In the genomic region with DNA sequence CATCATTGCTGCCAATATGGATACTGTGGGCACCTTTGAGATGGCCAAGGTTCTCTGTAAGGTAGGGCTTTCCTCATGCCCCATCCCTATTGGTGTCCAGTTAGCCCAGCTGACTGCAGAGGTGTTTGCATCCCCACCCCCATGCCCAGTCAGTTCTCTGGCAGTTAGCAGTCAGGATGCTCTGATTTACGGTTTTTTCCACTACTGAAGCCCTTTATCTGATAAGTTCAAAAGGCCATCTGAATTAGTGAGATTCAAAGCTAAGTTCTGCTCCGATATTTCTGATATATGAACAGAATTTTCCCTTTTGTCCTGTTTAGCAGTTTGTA, we compare ENCODE assay signal across 8 cellular contexts. TPM values are rescaled to one million over a fixed set of nuclear protein-coding genes. Genes with fewer than 3 reads are reported as not detected.
DNase-seq lines count a peak whose midpoint lies in the region; ATAC-seq, FAIRE-seq and TF ChIP-seq lines count a peak whose summit lies in the region.

No MANE protein-coding gene starts in this region.

- 86% methylated on average over 2 of the region's 2 CpGs for WGBS in A549 (ENCODE audit: missing lambda C conversion rate)

- ATAC-seq in A549: peak; percentile 13 to 14; a peak in 2 of 6 replicates
- no peak for ATAC-seq in activated CD4-positive, CD25-positive, alpha-beta regulatory T cell treated with anti-CD3 and anti-CD28 coated beads, Interleukin-2, amount 50 U/mL, for 24 hours
- no peak for ATAC-seq in HG03280 (IDR thresholded peaks at IDR 0.05; ENCODE audit: unreplicated experiment)

- no peak for FAIRE-seq in A549 (lab: Jason Lieb, UNC)

- POLR2A ChIA-PET in A549 (lab: Yijun Ruan, JAX): interaction anchor here (1.3 kb wide), 1 partner anchor 9 kb away, joined by 7 read pairs; a partner anchor contains a TSS

- peak overlapping the region; percentile 82 for H3K4me2 ChIP-seq in A549

- no peak for TF ChIP-seq POLR2A in A549 (IDR thresholded peaks at IDR 0.05; ENCODE audit: low read length)

- peak overlapping the region; percentile 85 to 96; a peak in 4 of 6 replicates for H3K27ac ChIP-seq in A549
- no peak overlapping the region for H3K27ac ChIP-seq in brain microvascular endothelial cell

- H3K4me3 ChIP-seq in A549 (peak overlapping the region; percentile 73), brain microvascular endothelial cell (ENCODE audit: low read depth, low read length) (peak overlapping the region; percentile 93), mononuclear cell (ENCODE audit: low read length) (peak overlapping the region; percentile 67)

- TF ChIP-seq CTCF in A549 (IDR thresholded peaks at IDR 0.05): no peak
- TF ChIP-seq CTCF in HFFc6 (IDR thresholded peaks at IDR 0.05): no peak
- TF ChIP-seq CTCF in brain microvascular endothelial cell (IDR thresholded peaks at IDR 0.05; ENCODE audit: low read depth, low read length, missing control alignments): no peak

- no peak for TF ChIP-seq EP300 in A549 (IDR thresholded peaks at IDR 0.05)

- H3K4me1 ChIP-seq in A549 (peaks cover 18% of the 10 kb centered on the region), mononuclear cell (ENCODE audit: insufficient read depth, low read length) (peaks cover 49% of the 10 kb centered on the region)

- peak overlapping the region; percentile 87 for H3K27ac Mint-ChIP-seq in HFFc6

- peak in 1 of 2 experiments; percentile 21 for DNase-seq in A549 (ENCODE audit: low read depth in 1 of 2, low spot score in 1 of 2)
- DNase-seq in HFFc6: no peak
- no peak for DNase-seq in brain microvascular endothelial cell
- no peak for DNase-seq in activated CD8-positive, alpha-beta memory T cell treated with anti-CD3 and anti-CD28 coated beads, Interleukin-2, amount 50 U/mL, for 4 hours
- DNase-seq in pons (ENCODE audit: low spot score): no peak

- H3K27me3 ChIP-seq in brain microvascular endothelial cell (replicated peaks): no peaks in the 10 kb centered on the region
- no peaks in the 10 kb centered on the region for H3K27me3 ChIP-seq in mononuclear cell (ENCODE audit: insufficient read depth, low read length)

- H3K9me3 Mint-ChIP-seq in HFFc6: no peaks in the 10 kb centered on the region

- peaks cover 67% of the 10 kb centered on the region for H3K36me3 Mint-ChIP-seq in HFFc6 (ENCODE audit: low read depth)

- CTCF ChIA-PET in A549 (lab: Yijun Ruan, JAX): interaction anchor here (1.1 to 1.9 kb wide), 4 partner anchors 9 to 64 kb away, joined by 4 to 12 read pairs (median 4); a partner anchor contains a TSS

- no peak for TF ChIP-seq RAD21 in A549 (conservative IDR thresholded peaks at IDR 0.05 in 1 of 2, IDR thresholded peaks at IDR 0.05 in 1 of 2)

- no peaks in the 10 kb centered on the region; the same call in none of the 2 replicates for H3K27me3 Mint-ChIP-seq in HFFc6 (ENCODE audit: insufficient read depth)

- H3K4me1 Mint-ChIP-seq in HFFc6 (ENCODE audit: low read depth): peaks cover 61% of the 10 kb centered on the region

- in situ Hi-C loops in brain microvascular endothelial cell (cut with HindIII; ENCODE audit: low pct_ligation_motif_present, low sequenced_read_pairs): no loop called here

- no peaks in the 10 kb centered on the region for H3K9me3 ChIP-seq in A549
- no peaks in the 10 kb centered on the region for H3K9me3 ChIP-seq in mononuclear cell (ENCODE audit: low read depth, low read length)

- H3K36me3 ChIP-seq in brain microvascular endothelial cell (replicated peaks): peaks cover 31% of the 10 kb centered on the region

- peak overlapping the region; percentile 94 for H3K4me3 Mint-ChIP-seq in HFFc6

TF ChIP-seq in A549, 52 proteins besides CTCF, POLR2A, EP300 and RAD21:
- TF ChIP-seq, protein P1, sequence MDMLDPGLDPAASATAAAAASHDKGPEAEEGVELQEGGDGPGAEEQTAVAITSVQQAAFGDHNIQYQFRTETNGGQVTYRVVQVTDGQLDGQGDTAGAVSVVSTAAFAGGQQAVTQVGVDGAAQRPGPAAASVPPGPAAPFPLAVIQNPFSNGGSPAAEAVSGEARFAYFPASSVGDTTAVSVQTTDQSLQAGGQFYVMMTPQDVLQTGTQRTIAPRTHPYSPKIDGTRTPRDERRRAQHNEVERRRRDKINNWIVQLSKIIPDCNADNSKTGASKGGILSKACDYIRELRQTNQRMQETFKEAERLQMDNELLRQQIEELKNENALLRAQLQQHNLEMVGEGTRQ (IDR thresholded peaks at IDR 0.05): no peak
- no peak for TF ChIP-seq HOXA7 (CRISPR knock-in tag; IDR thresholded peaks at IDR 0.05)
- no peak for TF ChIP-seq KDM5A (IDR thresholded peaks at IDR 0.05)
- no peak for TF ChIP-seq MAZ (IDR thresholded peaks at IDR 0.05; ENCODE audit: borderline replicate concordance, low read depth, low read length)
- TF ChIP-seq CEBPB (IDR thresholded peaks at IDR 0.05): no peak
- TF ChIP-seq HOXB13 (CRISPR knock-in tag; IDR thresholded peaks at IDR 0.05; ENCODE audit: low read depth): no peak
- TF ChIP-seq PHF8 (IDR thresholded peaks at IDR 0.05; ENCODE audit: borderline replicate concordance, low read depth): no peak
- no peak for TF ChIP-seq RNF2 (IDR thresholded peaks at IDR 0.05; ENCODE audit: borderline replicate concordance, low read depth)
- TF ChIP-seq ZFP36 (IDR thresholded peaks at IDR 0.05; ENCODE audit: borderline replicate concordance, partially characterized antibody): no peak
- TF ChIP-seq, protein P2, sequence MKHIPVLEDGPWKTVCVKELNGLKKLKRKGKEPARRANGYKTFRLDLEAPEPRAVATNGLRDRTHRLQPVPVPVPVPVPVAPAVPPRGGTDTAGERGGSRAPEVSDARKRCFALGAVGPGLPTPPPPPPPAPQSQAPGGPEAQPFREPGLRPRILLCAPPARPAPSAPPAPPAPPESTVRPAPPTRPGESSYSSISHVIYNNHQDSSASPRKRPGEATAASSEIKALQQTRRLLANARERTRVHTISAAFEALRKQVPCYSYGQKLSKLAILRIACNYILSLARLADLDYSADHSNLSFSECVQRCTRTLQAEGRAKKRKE (CRISPR knock-in tag; IDR thresholded peaks at IDR 0.05; ENCODE audit: low read depth): no peak
- no peak for TF ChIP-seq RFX5 (IDR thresholded peaks at IDR 0.05)
- TF ChIP-seq, protein P3, sequence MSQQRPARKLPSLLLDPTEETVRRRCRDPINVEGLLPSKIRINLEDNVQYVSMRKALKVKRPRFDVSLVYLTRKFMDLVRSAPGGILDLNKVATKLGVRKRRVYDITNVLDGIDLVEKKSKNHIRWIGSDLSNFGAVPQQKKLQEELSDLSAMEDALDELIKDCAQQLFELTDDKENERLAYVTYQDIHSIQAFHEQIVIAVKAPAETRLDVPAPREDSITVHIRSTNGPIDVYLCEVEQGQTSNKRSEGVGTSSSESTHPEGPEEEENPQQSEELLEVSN (IDR thresholded peaks at IDR 0.05; ENCODE audit: borderline replicate concordance, low read depth): no peak
- no peak for TF ChIP-seq CBX8 (IDR thresholded peaks at IDR 0.05)
- no peak for TF ChIP-seq NFE2L2 (conservative IDR thresholded peaks at IDR 0.05; ENCODE audit: low read length)
- no peak for TF ChIP-seq FOSB (CRISPR knock-in tag; IDR thresholded peaks at IDR 0.05)
- TF ChIP-seq ZC3H11A (IDR thresholded peaks at IDR 0.05): no peak

RNA-seq across cellular contexts. Expression of a gene that starts 0.8 kb away (rescaled TPM):
- polyA plus RNA-seq in A549 (2011; rRNA removed) (91.7 and 108 TPM in 2 replicates), A549 (2017; fragmentation: RNase III; extraction: RNeasy Plus Mini Kit Qiagen cat#74134 plus additional on column Dnase treatment) (64.8 to 71.2 TPM (median 70.0 TPM) in 3 replicates)
- 52.4 and 58.4 TPM in 2 replicates for polyA plus RNA-seq in A549 (2012; cell fraction: cytosol; rRNA removed)
- polyA plus RNA-seq in A549 (2012; cell fraction: nucleus; rRNA removed): 44.8 and 50.9 TPM in 2 replicates
- 87.4 and 103 TPM in 2 replicates for polyA minus RNA-seq in A549 (2011; rRNA and poly(A)+ RNA removed)
- total RNA-seq in HFFc6 (2021; fragmentation: NEBNext Ultra II Directional; extraction: Animal tissue kit (Norgen Biotek cat#: 25700)): 10 to 100 TPM; 70.6 to 76.7 (median 73.6) TPM
- total RNA-seq in mononuclear cell: 31.1 TPM

RNA-seq across cellular contexts. Expression of a gene that starts 1.3 kb away (rescaled TPM):
- polyA plus RNA-seq in A549 (2011; rRNA removed): 381 and 433 TPM in 2 replicates
- 319 and 406 TPM in 2 replicates for polyA plus RNA-seq in A549 (2012; cell fraction: cytosol; rRNA removed)
- polyA plus RNA-seq in A549 (2012; cell fraction: nucleus; rRNA removed): 84.0 and 134 TPM in 2 replicates
- polyA plus RNA-seq in A549 (2017; fragmentation: RNase III; extraction: RNeasy Plus Mini Kit Qiagen cat#74134 plus additional on column Dnase treatment): 561 to 594 TPM (median 589 TPM) in 3 replicates
- 93.2 and 113 TPM in 2 replicates for polyA minus RNA-seq in A549 (2011; rRNA and poly(A)+ RNA removed)
- total RNA-seq in HFFc6 (2021; fragmentation: NEBNext Ultra II Directional; extraction: Animal tissue kit (Norgen Biotek cat#: 25700)): 100 to 1,000 TPM; 309 to 401 (median 372) TPM
- 51.2 TPM for total RNA-seq in mononuclear cell

RNA-seq across cellular contexts. Expression of a gene that starts 8.9 kb away (rescaled TPM):
- polyA plus RNA-seq in A549 (2011; rRNA removed): 51.3 and 73.0 TPM in 2 replicates
- 25.1 and 30.3 TPM in 2 replicates for polyA plus RNA-seq in A549 (2012; cell fraction: cytosol; rRNA removed)
- polyA plus RNA-seq in A549 (2012; cell fraction: nucleus; rRNA removed): 27.8 and 37.0 TPM in 2 replicates
- 33.1 to 44.5 TPM (median 38.5 TPM) in 3 replicates for polyA plus RNA-seq in A549 (2017; fragmentation: RNase III; extraction: RNeasy Plus Mini Kit Qiagen cat#74134 plus additional on column Dnase treatment)
- 53.5 and 60.4 TPM in 2 replicates for polyA minus RNA-seq in A549 (2011; rRNA and poly(A)+ RNA removed)
- 10 to 100 TPM; 54.2 to 73.4 (median 67.5) TPM for total RNA-seq in HFFc6 (2021; fragmentation: NEBNext Ultra II Directional; extraction: Animal tissue kit (Norgen Biotek cat#: 25700))
- 70.7 TPM for total RNA-seq in mononuclear cell

RNA-seq across cellular contexts. Expression of a gene that starts 17.6 kb away (rescaled TPM):
- polyA plus RNA-seq in A549 (2011; rRNA removed): 31.8 and 38.6 TPM in 2 replicates
- polyA plus RNA-seq in A549 (2012; cell fraction: cytosol; rRNA removed): 27.2 and 31.6 TPM in 2 replicates
- 23.4 and 29.9 TPM in 2 replicates for polyA plus RNA-seq in A549 (2012; cell fraction: nucleus; rRNA removed)
- 21.0 to 21.6 TPM (median 21.4 TPM) in 3 replicates for polyA plus RNA-seq in A549 (2017; fragmentation: RNase III; extraction: RNeasy Plus Mini Kit Qiagen cat#74134 plus additional on column Dnase treatment)
- polyA minus RNA-seq in A549 (2011; rRNA and poly(A)+ RNA removed): 6.0 and 11.2 TPM in 2 replicates
- 10 to 100 TPM in 5 of 6 experiments, 1 to 10 TPM in 1; 9.8 to 14.4 (median 12.3) TPM for total RNA-seq in HFFc6 (2021; fragmentation: NEBNext Ultra II Directional; extraction: Animal tissue kit (Norgen Biotek cat#: 25700))
- total RNA-seq in mononuclear cell: 4.5 TPM

RNA-seq across cellular contexts. Expression of a gene that starts 20.2 kb away (rescaled TPM):
- polyA plus RNA-seq in A549 (2011; rRNA removed): 74.9 and 102 TPM in 2 replicates
- polyA plus RNA-seq in A549 (2012; cell fraction: cytosol; rRNA removed): 67.2 and 98.1 TPM in 2 replicates
- polyA plus RNA-seq in A549 (2012; cell fraction: nucleus; rRNA removed): 13.2 and 24.6 TPM in 2 replicates
- polyA plus RNA-seq in A549 (2017; fragmentation: RNase III; extraction: RNeasy Plus Mini Kit Qiagen cat#74134 plus additional on column Dnase treatment): 112 to 124 TPM (median 117 TPM) in 3 replicates
- polyA minus RNA-seq in A549 (2011; rRNA and poly(A)+ RNA removed): 16.7 and 37.6 TPM in 2 replicates
- 10 to 100 TPM; 32.4 to 41.1 (median 38.8) TPM for total RNA-seq in HFFc6 (2021; fragmentation: NEBNext Ultra II Directional; extraction: Animal tissue kit (Norgen Biotek cat#: 25700))
- total RNA-seq in mononuclear cell: 90.8 TPM

Comparison
In these comparisons a context has a peak if more than half of its experiments do, and no peak if none do; other contexts are left out.
1. ATAC-seq: peak in A549 (2 of 2); none in activated CD4-positive, CD25-positive, alpha-beta regulatory T cell treated with anti-CD3 and anti-CD28 coated beads, Interleukin-2, amount 50 U/mL, for 24 hours (0 of 2) and HG03280 (single experiment).
2. Peak in every context shown above with its lines, with median percentiles within 50 percentile points of each other: H3K4me3 ChIP-seq.